Comparison of ENCODE assay signal across 27 cellular contexts in the genomic region with DNA sequence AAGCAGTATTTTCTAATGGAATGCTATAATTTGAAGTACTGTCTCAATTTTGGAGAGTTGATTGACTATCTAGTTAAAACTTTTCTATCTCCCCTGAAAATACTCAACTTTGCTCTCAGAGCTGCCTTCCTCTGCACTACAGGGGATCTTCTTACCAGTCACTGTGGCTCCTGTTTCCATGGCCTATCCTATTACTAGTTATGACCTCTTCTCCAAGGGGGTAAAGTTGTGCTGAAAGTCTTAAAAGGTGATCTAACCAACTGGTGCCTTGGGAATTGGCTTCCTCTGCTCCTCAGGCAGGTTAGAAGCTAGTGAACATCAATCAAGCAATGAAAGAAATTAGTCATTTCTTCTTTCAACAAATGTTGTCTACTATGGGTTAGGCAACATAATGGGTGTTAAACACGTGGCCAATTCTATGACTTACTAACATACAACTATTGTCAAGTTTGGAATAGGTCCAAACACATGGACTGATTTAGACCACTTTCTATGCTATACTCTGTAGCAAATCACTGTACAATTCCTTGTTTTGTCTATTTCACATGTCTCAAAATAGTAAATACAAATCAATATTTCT.
DNase-seq lines count a peak whose midpoint lies in the region; ATAC-seq, FAIRE-seq and TF ChIP-seq lines count a peak whose summit lies in the region.
"Had no signal": no experiment of that assay in that cellular context is flagged by ENCODE, and none has a peak within 500 bp of the region (broad histone marks: within the 10 kb centered on the region; RNA-seq: fewer than 3 reads in every experiment).

No MANE protein-coding gene starts in this region.

- H3K27ac ChIP-seq in neural progenitor cell = no peak overlapping the region
- H3K27ac ChIP-seq: BLaER1 treated with 17β-estradiol and CSF1 and Interleukin-3, amounts not matched to agents 10 nM and 100 nM had no signal

- FAIRE-seq in G401.6 (lab: Jason Lieb, UNC) = peak; percentile 94
- FAIRE-seq: K562 had no signal

- peak overlapping the region; percentile 11 for H3K27ac Mint-ChIP-seq in neural progenitor cell
- no peak overlapping the region for H3K27ac Mint-ChIP-seq in activated T-helper 1 cell treated with anti-CD3 and anti-CD28 coated beads, Interleukin-12 subunit alpha, Interleukin-12 subunit beta, Interleukin-2, Interleukin-4 antibody, amounts not matched to agents 30 ng/mL and 10 ng/mL and 1 ng/mL, durations not matched to agents 14 hours and 24 hours and 36 hours
- H3K27ac Mint-ChIP-seq: CD4-positive, alpha-beta memory T cell had no signal

- peaks cover 11% of the 10 kb centered on the region for H3K4me1 Mint-ChIP-seq in neural progenitor cell
- no peaks in the 10 kb centered on the region for H3K4me1 Mint-ChIP-seq in activated T-helper 1 cell treated with anti-CD3 and anti-CD28 coated beads, Interleukin-12 subunit alpha, Interleukin-12 subunit beta, Interleukin-2, Interleukin-4 antibody, amounts not matched to agents 30 ng/mL and 10 ng/mL and 1 ng/mL, durations not matched to agents 14 hours and 24 hours and 36 hours (ENCODE audit: low read depth)
- H3K4me1 Mint-ChIP-seq: CD4-positive, alpha-beta memory T cell had no signal

- no peaks in the 10 kb centered on the region for H3K79me2 ChIP-seq in neural progenitor cell (ENCODE audit: low read depth)

- no peak for ATAC-seq in omental fat pad (ENCODE audit: low FRiP score)
- ATAC-seq: K562, Panc1 had no signal

- no peak for TF ChIP-seq CTCF in fibroblast of mammary gland (conservative IDR thresholded peaks at IDR 0.05; ENCODE audit: control insufficient read depth, insufficient read depth, low read depth, low read length)
- TF ChIP-seq CTCF in neural progenitor cell (IDR thresholded peaks at IDR 0.05) = no peak
- TF ChIP-seq CTCF in omental fat pad (IDR thresholded peaks at IDR 0.05) = no peak

- intact Hi-C loops in activated T-helper 1 cell treated with anti-CD3 and anti-CD28 coated beads, Interleukin-12 subunit alpha, Interleukin-12 subunit beta, Interleukin-2, Interleukin-4 antibody, amounts not matched to agents 30 ng/mL and 10 ng/mL and 1 ng/mL, durations not matched to agents 14 hours and 24 hours and 36 hours (cut with micrococcal nuclease) = no loop called here

- H3K9me3 ChIP-seq in neural progenitor cell (ENCODE audit: low read depth) = no peaks in the 10 kb centered on the region
- H3K9me3 ChIP-seq: BLaER1 treated with 17β-estradiol and CSF1 and Interleukin-3, amounts not matched to agents 10 nM and 100 nM; Caco-2; SK-N-SH had no signal

- peaks cover 7% of the 10 kb centered on the region for H3K4me1 ChIP-seq in neural progenitor cell
- H3K4me1 ChIP-seq: Caco-2 had no signal

- H3K27me3 Mint-ChIP-seq in neural progenitor cell (ENCODE audit: insufficient read depth, low read depth) = no peaks in the 10 kb centered on the region
- H3K27me3 Mint-ChIP-seq in activated T-helper 1 cell treated with anti-CD3 and anti-CD28 coated beads, Interleukin-12 subunit alpha, Interleukin-12 subunit beta, Interleukin-2, Interleukin-4 antibody, amounts not matched to agents 30 ng/mL and 10 ng/mL and 1 ng/mL, durations not matched to agents 14 hours and 24 hours and 36 hours (ENCODE audit: insufficient read depth) = no peaks in the 10 kb centered on the region
- H3K27me3 Mint-ChIP-seq: CD4-positive, alpha-beta memory T cell had no signal

- no peaks in the 10 kb centered on the region for H3F3A ChIP-seq in neural progenitor cell (ENCODE audit: low read depth)

- H3K9ac ChIP-seq in neural progenitor cell = no peak overlapping the region
- H3K9ac ChIP-seq: BLaER1 treated with 17β-estradiol and CSF1 and Interleukin-3, amounts not matched to agents 10 nM and 100 nM; SK-N-SH had no signal

- no peaks in the 10 kb centered on the region for H4K20me1 ChIP-seq in neural progenitor cell (ENCODE audit: low read depth)
- H4K20me1 ChIP-seq: BLaER1 treated with 17β-estradiol and CSF1 and Interleukin-3, amounts not matched to agents 10 nM and 100 nM had no signal

- no peak overlapping the region for H2AFZ ChIP-seq in neural progenitor cell (replicated peaks)

- no peak overlapping the region for H3K4me2 ChIP-seq in neural progenitor cell
- H3K4me2 ChIP-seq: BLaER1 treated with 17β-estradiol and CSF1 and Interleukin-3, amounts not matched to agents 10 nM and 100 nM; SK-N-SH had no signal

- H3K9me3 Mint-ChIP-seq in neural progenitor cell = no peaks in the 10 kb centered on the region
- H3K9me3 Mint-ChIP-seq in activated T-helper 1 cell treated with anti-CD3 and anti-CD28 coated beads, Interleukin-12 subunit alpha, Interleukin-12 subunit beta, Interleukin-2, Interleukin-4 antibody, amounts not matched to agents 30 ng/mL and 10 ng/mL and 1 ng/mL, durations not matched to agents 14 hours and 24 hours and 36 hours = no peaks in the 10 kb centered on the region
- H3K9me3 Mint-ChIP-seq: H9 had no signal

- H3K36me3 ChIP-seq in neural progenitor cell = no peaks in the 10 kb centered on the region
- H3K36me3 ChIP-seq: BLaER1 treated with 17β-estradiol and CSF1 and Interleukin-3, amounts not matched to agents 10 nM and 100 nM had no signal

- H3K36me3 Mint-ChIP-seq in neural progenitor cell = no peaks in the 10 kb centered on the region
- H3K36me3 Mint-ChIP-seq in activated T-helper 1 cell treated with anti-CD3 and anti-CD28 coated beads, Interleukin-12 subunit alpha, Interleukin-12 subunit beta, Interleukin-2, Interleukin-4 antibody, amounts not matched to agents 30 ng/mL and 10 ng/mL and 1 ng/mL, durations not matched to agents 14 hours and 24 hours and 36 hours (ENCODE audit: low read depth) = no peaks in the 10 kb centered on the region
- H3K36me3 Mint-ChIP-seq: CD4-positive, alpha-beta memory T cell had no signal

- DNase-seq in HT1080 (ENCODE audit: low read depth) (peak; percentile 24), fibroblast of mammary gland (ENCODE audit: low read depth) (peak; percentile 73), neural progenitor cell (ENCODE audit: low spot score) (no peak), omental fat pad (ENCODE audit: low spot score) (no peak)
- DNase-seq in stimulated activated CD4-positive, alpha-beta T cell treated with anti-CD3 and anti-CD28 coated beads, Interleukin-1b, Interleukin-23, amount 100 ng/mL, for 48 hours = no peak
- no peak for DNase-seq in activated T-helper 1 cell treated with anti-CD3 and anti-CD28 coated beads, Interleukin-12 subunit alpha, Interleukin-12 subunit beta, Interleukin-2, Interleukin-4 antibody, amounts not matched to agents 30 ng/mL and 10 ng/mL and 1 ng/mL, durations not matched to agents 14 hours and 24 hours and 36 hours (ENCODE audit: low spot score)
- DNase-seq: ACHN; Caco-2; CD4-positive, alpha-beta memory T cell; DMS 273 treated with DMSO at 0.1 percent for 48 hours; DND-41; GF-D8; H9; MM.1S; NCI-H1048; NCI-H1417 treated with DMSO at 0.1 percent for 48 hours; NCI-H187; NCI-H2107; NCI-H2227 treated with DMSO at 0.1 percent for 48 hours; NCI-H510A; NCI-H748 treated with DMSO at 0.1 percent for 48 hours; SIG-M5; SK-N-SH had no signal

- H3K4me3 ChIP-seq in fibroblast of mammary gland (ENCODE audit: control insufficient read depth, low read depth, low read length) (no peak overlapping the region), neural progenitor cell (no peak overlapping the region)
- H3K4me3 ChIP-seq: BLaER1 treated with 17β-estradiol and CSF1 and Interleukin-3, amounts not matched to agents 10 nM and 100 nM; K562 had no signal

- no peaks in the 10 kb centered on the region for H3K27me3 ChIP-seq in neural progenitor cell
- H3K27me3 ChIP-seq: BLaER1 treated with 17β-estradiol and CSF1 and Interleukin-3, amounts not matched to agents 10 nM and 100 nM had no signal

- no peak overlapping the region for H3K4me3 Mint-ChIP-seq in neural progenitor cell
- no peak overlapping the region for H3K4me3 Mint-ChIP-seq in activated T-helper 1 cell treated with anti-CD3 and anti-CD28 coated beads, Interleukin-12 subunit alpha, Interleukin-12 subunit beta, Interleukin-2, Interleukin-4 antibody, amounts not matched to agents 30 ng/mL and 10 ng/mL and 1 ng/mL, durations not matched to agents 14 hours and 24 hours and 36 hours
- H3K4me3 Mint-ChIP-seq: CD4-positive, alpha-beta memory T cell; H9 had no signal

Comparison
In these comparisons a context has a peak if more than half of its experiments do, and no peak if none do; other contexts are left out.
1. DNase-seq: peak in HT1080 (single experiment) and fibroblast of mammary gland (single experiment); none in neural progenitor cell (single experiment), omental fat pad (single experiment), stimulated activated CD4-positive, alpha-beta T cell treated with anti-CD3 and anti-CD28 coated beads, Interleukin-1b, Interleukin-23, amount 100 ng/mL, for 48 hours (single experiment) and activated T-helper 1 cell treated with anti-CD3 and anti-CD28 coated beads, Interleukin-12 subunit alpha, Interleukin-12 subunit beta, Interleukin-2, Interleukin-4 antibody, amounts not matched to agents 30 ng/mL and 10 ng/mL and 1 ng/mL, durations not matched to agents 14 hours and 24 hours and 36 hours (single experiment).